3 cellular contexts compared by ENCODE assay signal in the genomic region with DNA sequence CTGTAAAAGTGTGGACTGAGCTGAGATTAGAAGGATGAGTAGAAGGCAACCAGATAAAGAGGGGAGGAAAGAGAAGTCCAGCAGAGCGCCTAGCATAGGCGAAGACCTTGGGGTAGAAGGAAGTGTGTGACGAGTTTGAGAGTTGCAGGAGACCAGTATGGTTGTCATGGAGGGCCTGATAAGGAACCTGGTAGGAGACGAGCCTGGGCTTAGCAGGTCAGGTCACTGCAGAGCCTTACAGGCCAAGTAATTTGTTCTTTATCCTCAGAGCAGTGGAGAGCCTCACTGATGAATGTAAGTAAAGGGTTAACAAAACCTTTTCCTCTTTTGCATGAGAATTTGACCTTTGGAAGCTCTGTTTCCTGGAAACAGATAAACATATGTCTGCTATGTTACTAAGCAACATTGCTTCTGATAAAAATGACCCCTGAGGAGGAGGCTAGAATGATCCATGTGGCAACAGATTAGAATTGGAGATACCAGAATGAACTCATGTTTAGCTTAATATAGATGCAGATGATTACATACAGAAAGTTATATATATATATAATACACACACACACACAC.
TF ChIP-seq lines count a peak whose summit lies in the region.

No MANE protein-coding gene starts in this region.

TF ChIP-seq in A549, 52 proteins besides CTCF, POLR2A, EP300 and RAD21:
- no peak for TF ChIP-seq RFX5 (IDR thresholded peaks at IDR 0.05)
- no peak for TF ChIP-seq MAFK (IDR thresholded peaks at IDR 0.05; ENCODE audit: partially characterized antibody)
- no peak for TF ChIP-seq HOXB13 (CRISPR knock-in tag; IDR thresholded peaks at IDR 0.05; ENCODE audit: low read depth)
- no peak for TF ChIP-seq PHF8 (IDR thresholded peaks at IDR 0.05; ENCODE audit: borderline replicate concordance, low read depth)
- no peak for TF ChIP-seq NR3C1 (IDR thresholded peaks at IDR 0.05)
- no peak for TF ChIP-seq KDM5A (IDR thresholded peaks at IDR 0.05)
- no peak for TF ChIP-seq RNF2 (IDR thresholded peaks at IDR 0.05; ENCODE audit: borderline replicate concordance, low read depth)
- no peak for TF ChIP-seq HOXB5 (CRISPR knock-in tag; IDR thresholded peaks at IDR 0.05)
- TF ChIP-seq CEBPB (IDR thresholded peaks at IDR 0.05) = no peak
- TF ChIP-seq, protein P1, sequence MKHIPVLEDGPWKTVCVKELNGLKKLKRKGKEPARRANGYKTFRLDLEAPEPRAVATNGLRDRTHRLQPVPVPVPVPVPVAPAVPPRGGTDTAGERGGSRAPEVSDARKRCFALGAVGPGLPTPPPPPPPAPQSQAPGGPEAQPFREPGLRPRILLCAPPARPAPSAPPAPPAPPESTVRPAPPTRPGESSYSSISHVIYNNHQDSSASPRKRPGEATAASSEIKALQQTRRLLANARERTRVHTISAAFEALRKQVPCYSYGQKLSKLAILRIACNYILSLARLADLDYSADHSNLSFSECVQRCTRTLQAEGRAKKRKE (CRISPR knock-in tag; IDR thresholded peaks at IDR 0.05; ENCODE audit: low read depth) = no peak
- TF ChIP-seq, protein P2, sequence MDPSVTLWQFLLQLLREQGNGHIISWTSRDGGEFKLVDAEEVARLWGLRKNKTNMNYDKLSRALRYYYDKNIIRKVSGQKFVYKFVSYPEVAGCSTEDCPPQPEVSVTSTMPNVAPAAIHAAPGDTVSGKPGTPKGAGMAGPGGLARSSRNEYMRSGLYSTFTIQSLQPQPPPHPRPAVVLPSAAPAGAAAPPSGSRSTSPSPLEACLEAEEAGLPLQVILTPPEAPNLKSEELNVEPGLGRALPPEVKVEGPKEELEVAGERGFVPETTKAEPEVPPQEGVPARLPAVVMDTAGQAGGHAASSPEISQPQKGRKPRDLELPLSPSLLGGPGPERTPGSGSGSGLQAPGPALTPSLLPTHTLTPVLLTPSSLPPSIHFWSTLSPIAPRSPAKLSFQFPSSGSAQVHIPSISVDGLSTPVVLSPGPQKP (IDR thresholded peaks at IDR 0.05; ENCODE audit: low read depth, low read length) = no peak
- TF ChIP-seq TFCP2L1 (CRISPR knock-in tag; IDR thresholded peaks at IDR 0.05) = no peak
- TF ChIP-seq CHD4 (IDR thresholded peaks at IDR 0.05; ENCODE audit: borderline replicate concordance) = no peak
- no peak for TF ChIP-seq HDAC2 (IDR thresholded peaks at IDR 0.05)

TF ChIP-seq in WTC11, 78 proteins besides CTCF, POLR2A, EP300 and RAD21:
- TF ChIP-seq, protein P3, sequence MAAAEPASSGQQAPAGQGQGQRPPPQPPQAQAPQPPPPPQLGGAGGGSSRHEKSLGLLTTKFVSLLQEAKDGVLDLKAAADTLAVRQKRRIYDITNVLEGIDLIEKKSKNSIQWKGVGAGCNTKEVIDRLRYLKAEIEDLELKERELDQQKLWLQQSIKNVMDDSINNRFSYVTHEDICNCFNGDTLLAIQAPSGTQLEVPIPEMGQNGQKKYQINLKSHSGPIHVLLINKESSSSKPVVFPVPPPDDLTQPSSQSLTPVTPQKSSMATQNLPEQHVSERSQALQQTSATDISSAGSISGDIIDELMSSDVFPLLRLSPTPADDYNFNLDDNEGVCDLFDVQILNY (CRISPR knock-in tag; IDR thresholded peaks at IDR 0.05) = no peak
- TF ChIP-seq GABPB1 (CRISPR knock-in tag; IDR thresholded peaks at IDR 0.05) (peak; percentile 32; the same call in 1 of the 2 replicates), ZNF416 (CRISPR knock-in tag; IDR thresholded peaks at IDR 0.05) (no peak), KAT7 (CRISPR knock-in tag; IDR thresholded peaks at IDR 0.05; ENCODE audit: borderline replicate concordance) (no peak), NFATC4 (CRISPR knock-in tag; IDR thresholded peaks at IDR 0.05) (no peak), ZNF138 (CRISPR knock-in tag; conservative IDR thresholded peaks at IDR 0.05) (no peak)
- TF ChIP-seq, protein P4, sequence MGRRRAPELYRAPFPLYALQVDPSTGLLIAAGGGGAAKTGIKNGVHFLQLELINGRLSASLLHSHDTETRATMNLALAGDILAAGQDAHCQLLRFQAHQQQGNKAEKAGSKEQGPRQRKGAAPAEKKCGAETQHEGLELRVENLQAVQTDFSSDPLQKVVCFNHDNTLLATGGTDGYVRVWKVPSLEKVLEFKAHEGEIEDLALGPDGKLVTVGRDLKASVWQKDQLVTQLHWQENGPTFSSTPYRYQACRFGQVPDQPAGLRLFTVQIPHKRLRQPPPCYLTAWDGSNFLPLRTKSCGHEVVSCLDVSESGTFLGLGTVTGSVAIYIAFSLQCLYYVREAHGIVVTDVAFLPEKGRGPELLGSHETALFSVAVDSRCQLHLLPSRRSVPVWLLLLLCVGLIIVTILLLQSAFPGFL (CRISPR knock-in tag; IDR thresholded peaks at IDR 0.05; ENCODE audit: borderline replicate concordance) = no peak
- TF ChIP-seq, protein P5, sequence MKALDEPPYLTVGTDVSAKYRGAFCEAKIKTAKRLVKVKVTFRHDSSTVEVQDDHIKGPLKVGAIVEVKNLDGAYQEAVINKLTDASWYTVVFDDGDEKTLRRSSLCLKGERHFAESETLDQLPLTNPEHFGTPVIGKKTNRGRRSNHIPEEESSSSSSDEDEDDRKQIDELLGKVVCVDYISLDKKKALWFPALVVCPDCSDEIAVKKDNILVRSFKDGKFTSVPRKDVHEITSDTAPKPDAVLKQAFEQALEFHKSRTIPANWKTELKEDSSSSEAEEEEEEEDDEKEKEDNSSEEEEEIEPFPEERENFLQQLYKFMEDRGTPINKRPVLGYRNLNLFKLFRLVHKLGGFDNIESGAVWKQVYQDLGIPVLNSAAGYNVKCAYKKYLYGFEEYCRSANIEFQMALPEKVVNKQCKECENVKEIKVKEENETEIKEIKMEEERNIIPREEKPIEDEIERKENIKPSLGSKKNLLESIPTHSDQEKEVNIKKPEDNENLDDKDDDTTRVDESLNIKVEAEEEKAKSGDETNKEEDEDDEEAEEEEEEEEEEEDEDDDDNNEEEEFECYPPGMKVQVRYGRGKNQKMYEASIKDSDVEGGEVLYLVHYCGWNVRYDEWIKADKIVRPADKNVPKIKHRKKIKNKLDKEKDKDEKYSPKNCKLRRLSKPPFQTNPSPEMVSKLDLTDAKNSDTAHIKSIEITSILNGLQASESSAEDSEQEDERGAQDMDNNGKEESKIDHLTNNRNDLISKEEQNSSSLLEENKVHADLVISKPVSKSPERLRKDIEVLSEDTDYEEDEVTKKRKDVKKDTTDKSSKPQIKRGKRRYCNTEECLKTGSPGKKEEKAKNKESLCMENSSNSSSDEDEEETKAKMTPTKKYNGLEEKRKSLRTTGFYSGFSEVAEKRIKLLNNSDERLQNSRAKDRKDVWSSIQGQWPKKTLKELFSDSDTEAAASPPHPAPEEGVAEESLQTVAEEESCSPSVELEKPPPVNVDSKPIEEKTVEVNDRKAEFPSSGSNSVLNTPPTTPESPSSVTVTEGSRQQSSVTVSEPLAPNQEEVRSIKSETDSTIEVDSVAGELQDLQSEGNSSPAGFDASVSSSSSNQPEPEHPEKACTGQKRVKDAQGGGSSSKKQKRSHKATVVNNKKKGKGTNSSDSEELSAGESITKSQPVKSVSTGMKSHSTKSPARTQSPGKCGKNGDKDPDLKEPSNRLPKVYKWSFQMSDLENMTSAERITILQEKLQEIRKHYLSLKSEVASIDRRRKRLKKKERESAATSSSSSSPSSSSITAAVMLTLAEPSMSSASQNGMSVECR (CRISPR knock-in tag; IDR thresholded peaks at IDR 0.05; ENCODE audit: borderline replicate concordance) = no peak

TF ChIP-seq in HepG2, 621 proteins besides CTCF, POLR2A, EP300 and RAD21 (continues in another document):
- TF ChIP-seq NRL (CRISPR knock-in tag; IDR thresholded peaks at IDR 0.05; ENCODE audit: borderline replicate concordance) = no peak
- no peak for TF ChIP-seq POGZ (CRISPR knock-in tag; IDR thresholded peaks at IDR 0.05)
- TF ChIP-seq, protein P6, sequence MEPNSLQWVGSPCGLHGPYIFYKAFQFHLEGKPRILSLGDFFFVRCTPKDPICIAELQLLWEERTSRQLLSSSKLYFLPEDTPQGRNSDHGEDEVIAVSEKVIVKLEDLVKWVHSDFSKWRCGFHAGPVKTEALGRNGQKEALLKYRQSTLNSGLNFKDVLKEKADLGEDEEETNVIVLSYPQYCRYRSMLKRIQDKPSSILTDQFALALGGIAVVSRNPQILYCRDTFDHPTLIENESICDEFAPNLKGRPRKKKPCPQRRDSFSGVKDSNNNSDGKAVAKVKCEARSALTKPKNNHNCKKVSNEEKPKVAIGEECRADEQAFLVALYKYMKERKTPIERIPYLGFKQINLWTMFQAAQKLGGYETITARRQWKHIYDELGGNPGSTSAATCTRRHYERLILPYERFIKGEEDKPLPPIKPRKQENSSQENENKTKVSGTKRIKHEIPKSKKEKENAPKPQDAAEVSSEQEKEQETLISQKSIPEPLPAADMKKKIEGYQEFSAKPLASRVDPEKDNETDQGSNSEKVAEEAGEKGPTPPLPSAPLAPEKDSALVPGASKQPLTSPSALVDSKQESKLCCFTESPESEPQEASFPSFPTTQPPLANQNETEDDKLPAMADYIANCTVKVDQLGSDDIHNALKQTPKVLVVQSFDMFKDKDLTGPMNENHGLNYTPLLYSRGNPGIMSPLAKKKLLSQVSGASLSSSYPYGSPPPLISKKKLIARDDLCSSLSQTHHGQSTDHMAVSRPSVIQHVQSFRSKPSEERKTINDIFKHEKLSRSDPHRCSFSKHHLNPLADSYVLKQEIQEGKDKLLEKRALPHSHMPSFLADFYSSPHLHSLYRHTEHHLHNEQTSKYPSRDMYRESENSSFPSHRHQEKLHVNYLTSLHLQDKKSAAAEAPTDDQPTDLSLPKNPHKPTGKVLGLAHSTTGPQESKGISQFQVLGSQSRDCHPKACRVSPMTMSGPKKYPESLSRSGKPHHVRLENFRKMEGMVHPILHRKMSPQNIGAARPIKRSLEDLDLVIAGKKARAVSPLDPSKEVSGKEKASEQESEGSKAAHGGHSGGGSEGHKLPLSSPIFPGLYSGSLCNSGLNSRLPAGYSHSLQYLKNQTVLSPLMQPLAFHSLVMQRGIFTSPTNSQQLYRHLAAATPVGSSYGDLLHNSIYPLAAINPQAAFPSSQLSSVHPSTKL (CRISPR knock-in tag; IDR thresholded peaks at IDR 0.05) = peak; percentile 73
- TF ChIP-seq, protein P7, sequence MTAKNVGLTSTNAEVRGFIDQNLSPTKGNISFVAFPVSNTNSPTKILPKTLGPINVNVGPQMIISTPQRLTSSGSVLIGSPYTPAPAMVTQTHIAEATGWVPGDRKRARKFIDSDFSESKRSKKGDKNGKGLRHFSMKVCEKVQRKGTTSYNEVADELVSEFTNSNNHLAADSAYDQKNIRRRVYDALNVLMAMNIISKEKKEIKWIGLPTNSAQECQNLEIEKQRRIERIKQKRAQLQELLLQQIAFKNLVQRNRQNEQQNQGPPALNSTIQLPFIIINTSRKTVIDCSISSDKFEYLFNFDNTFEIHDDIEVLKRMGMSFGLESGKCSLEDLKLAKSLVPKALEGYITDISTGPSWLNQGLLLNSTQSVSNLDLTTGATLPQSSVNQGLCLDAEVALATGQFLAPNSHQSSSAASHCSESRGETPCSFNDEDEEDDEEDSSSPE (CRISPR knock-in tag; IDR thresholded peaks at IDR 0.05) = 0 out of 2 replicates have a peak, but pooled peaks have one; percentile 37
- TF ChIP-seq, protein P8, sequence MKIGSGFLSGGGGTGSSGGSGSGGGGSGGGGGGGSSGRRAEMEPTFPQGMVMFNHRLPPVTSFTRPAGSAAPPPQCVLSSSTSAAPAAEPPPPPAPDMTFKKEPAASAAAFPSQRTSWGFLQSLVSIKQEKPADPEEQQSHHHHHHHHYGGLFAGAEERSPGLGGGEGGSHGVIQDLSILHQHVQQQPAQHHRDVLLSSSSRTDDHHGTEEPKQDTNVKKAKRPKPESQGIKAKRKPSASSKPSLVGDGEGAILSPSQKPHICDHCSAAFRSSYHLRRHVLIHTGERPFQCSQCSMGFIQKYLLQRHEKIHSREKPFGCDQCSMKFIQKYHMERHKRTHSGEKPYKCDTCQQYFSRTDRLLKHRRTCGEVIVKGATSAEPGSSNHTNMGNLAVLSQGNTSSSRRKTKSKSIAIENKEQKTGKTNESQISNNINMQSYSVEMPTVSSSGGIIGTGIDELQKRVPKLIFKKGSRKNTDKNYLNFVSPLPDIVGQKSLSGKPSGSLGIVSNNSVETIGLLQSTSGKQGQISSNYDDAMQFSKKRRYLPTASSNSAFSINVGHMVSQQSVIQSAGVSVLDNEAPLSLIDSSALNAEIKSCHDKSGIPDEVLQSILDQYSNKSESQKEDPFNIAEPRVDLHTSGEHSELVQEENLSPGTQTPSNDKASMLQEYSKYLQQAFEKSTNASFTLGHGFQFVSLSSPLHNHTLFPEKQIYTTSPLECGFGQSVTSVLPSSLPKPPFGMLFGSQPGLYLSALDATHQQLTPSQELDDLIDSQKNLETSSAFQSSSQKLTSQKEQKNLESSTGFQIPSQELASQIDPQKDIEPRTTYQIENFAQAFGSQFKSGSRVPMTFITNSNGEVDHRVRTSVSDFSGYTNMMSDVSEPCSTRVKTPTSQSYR (CRISPR knock-in tag; IDR thresholded peaks at IDR 0.05; ENCODE audit: borderline replicate concordance) = 0 out of 2 replicates have a peak, but pooled peaks have one; percentile 28
- no peak for TF ChIP-seq LCORL (IDR thresholded peaks at IDR 0.05)
- TF ChIP-seq LCORL (CRISPR knock-in tag; IDR thresholded peaks at IDR 0.05) = 0 out of 2 replicates have a peak, but pooled peaks have one; percentile 34
- TF ChIP-seq NR2C2 (CRISPR knock-in tag; IDR thresholded peaks at IDR 0.05; ENCODE audit: borderline replicate concordance) = 0 out of 2 replicates have a peak, but pooled peaks have one; percentile 43
- peak; percentile 94 for TF ChIP-seq SAP130 (CRISPR knock-in tag; IDR thresholded peaks at IDR 0.05; ENCODE audit: low read depth)
- TF ChIP-seq RBM22 (optimal IDR thresholded peaks at IDR 0.05; ENCODE audit: low read length) = no peak
- TF ChIP-seq HMG20B (CRISPR knock-in tag; conservative IDR thresholded peaks at IDR 0.05) = 0 out of 2 replicates have a peak, but pooled peaks have one; percentile 19
- TF ChIP-seq ETV6 (CRISPR knock-in tag; conservative IDR thresholded peaks at IDR 0.05) = 0 out of 2 replicates have a peak, but pooled peaks have one; percentile 48
- TF ChIP-seq, protein P9, sequence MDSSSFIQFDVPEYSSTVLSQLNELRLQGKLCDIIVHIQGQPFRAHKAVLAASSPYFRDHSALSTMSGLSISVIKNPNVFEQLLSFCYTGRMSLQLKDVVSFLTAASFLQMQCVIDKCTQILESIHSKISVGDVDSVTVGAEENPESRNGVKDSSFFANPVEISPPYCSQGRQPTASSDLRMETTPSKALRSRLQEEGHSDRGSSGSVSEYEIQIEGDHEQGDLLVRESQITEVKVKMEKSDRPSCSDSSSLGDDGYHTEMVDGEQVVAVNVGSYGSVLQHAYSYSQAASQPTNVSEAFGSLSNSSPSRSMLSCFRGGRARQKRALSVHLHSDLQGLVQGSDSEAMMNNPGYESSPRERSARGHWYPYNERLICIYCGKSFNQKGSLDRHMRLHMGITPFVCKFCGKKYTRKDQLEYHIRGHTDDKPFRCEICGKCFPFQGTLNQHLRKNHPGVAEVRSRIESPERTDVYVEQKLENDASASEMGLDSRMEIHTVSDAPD (CRISPR knock-in tag; IDR thresholded peaks at IDR 0.05) = no peak
- TF ChIP-seq, protein P4 (CRISPR knock-in tag; IDR thresholded peaks at IDR 0.05) = no peak
- TF ChIP-seq HDAC2 (CRISPR knock-in tag; IDR thresholded peaks at IDR 0.05) = peak; percentile 68; the same call in 1 of the 2 replicates
- peak; percentile 68; the same call in 1 of the 2 replicates for TF ChIP-seq MXD4 (CRISPR knock-in tag; IDR thresholded peaks at IDR 0.05)
- TF ChIP-seq, protein P10, sequence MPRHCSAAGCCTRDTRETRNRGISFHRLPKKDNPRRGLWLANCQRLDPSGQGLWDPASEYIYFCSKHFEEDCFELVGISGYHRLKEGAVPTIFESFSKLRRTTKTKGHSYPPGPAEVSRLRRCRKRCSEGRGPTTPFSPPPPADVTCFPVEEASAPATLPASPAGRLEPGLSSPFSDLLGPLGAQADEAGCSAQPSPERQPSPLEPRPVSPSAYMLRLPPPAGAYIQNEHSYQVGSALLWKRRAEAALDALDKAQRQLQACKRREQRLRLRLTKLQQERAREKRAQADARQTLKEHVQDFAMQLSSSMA (CRISPR knock-in tag; IDR thresholded peaks at IDR 0.05) = no peak
- 0 out of 2 replicates have a peak, but pooled peaks have one; percentile 44 for TF ChIP-seq THAP11 (CRISPR knock-in tag; IDR thresholded peaks at IDR 0.05)
